ENCODE assay signal across 1 cellular context in genomic region chr7:82039621-82040020, GRCh38.
TF ChIP-seq lines count a peak whose summit lies in the region.

No MANE protein-coding gene starts in this region.

TF ChIP-seq in GM23338, 12 proteins besides CTCF, POLR2A, EP300 and RAD21 (continued from another document):
- TF ChIP-seq REST (IDR thresholded peaks at IDR 0.05; ENCODE audit: unreplicated experiment) (no peak), CREB1 (CRISPR knock-in tag; IDR thresholded peaks at IDR 0.05; ENCODE audit: low read depth) (no peak), ZNF331 (CRISPR knock-in tag; IDR thresholded peaks at IDR 0.05; ENCODE audit: low read depth) (no peak), ZNF114 (CRISPR knock-in tag; IDR thresholded peaks at IDR 0.05) (no peak), STAT1 (IDR thresholded peaks at IDR 0.05; ENCODE audit: unreplicated experiment) (no peak)
